Comparison of ENCODE assay signal across 31 cellular contexts in the genomic region with DNA sequence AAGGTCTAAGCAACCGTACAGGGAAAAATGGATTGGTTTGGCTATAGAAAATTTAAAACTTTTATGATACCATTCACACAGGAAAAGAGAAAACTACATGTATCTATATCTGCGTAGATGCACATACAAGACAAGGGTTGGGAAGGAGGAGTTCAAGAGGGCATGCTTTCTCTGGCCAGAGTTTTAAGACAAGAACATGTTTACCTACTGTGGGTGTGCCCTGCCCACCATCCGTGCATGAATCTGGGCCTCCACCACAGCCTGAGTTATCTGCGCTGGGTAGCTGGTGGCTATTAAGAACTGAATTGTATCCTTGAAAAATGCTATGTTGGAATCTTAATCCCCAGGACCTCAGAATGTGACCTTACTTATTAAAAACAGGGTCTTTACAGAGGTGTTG.
"Had no signal": no experiment of that assay in that cellular context is flagged by ENCODE, and none has a peak within 500 bp of the region (broad histone marks: within the 10 kb centered on the region; RNA-seq: fewer than 3 reads in every experiment).

No MANE protein-coding gene starts in this region.

- H3K9me3 Mint-ChIP-seq: activated naive CD4-positive, alpha-beta T cell treated with anti-CD3 and anti-CD28 coated beads for 36 hours; activated T-helper 1 cell treated with anti-CD3 and anti-CD28 coated beads, Interleukin-12 subunit alpha, Interleukin-12 subunit beta, Interleukin-2, Interleukin-4 antibody, amounts not matched to agents 30 ng/mL and 10 ng/mL and 1 ng/mL, durations not matched to agents 14 hours and 24 hours and 36 hours; activated T-helper 2 cell treated with anti-CD3 and anti-CD28 coated beads, Interferon-gamma antibody, Interleukin-2, Interleukin-4, amounts not matched to agents 10 μg/mL and 5 μg/mL and 100 μg/mL, durations not matched to agents 14 hours and 24 hours and 36 hours had no signal

- ATAC-seq: activated CD4-positive, alpha-beta T cell treated with anti-CD3 and anti-CD28 coated beads for 36 hours; activated CD8-positive, alpha-beta memory T cell treated with anti-CD3 and anti-CD28 coated beads, Interleukin-2, amount 10 ng/mL, durations not matched to agents 7 days and 5 days; activated CD8-positive, alpha-beta T cell treated with anti-CD3 and anti-CD28 coated beads, Interleukin-2, amount 10 ng/mL, durations not matched to agents 7 days and 5 days; activated naive CD8-positive, alpha-beta T cell treated with anti-CD3 and anti-CD28 coated beads, Interleukin-2, amount 50 U/mL, for 24 hours; body of pancreas; T-helper 17 cell had no signal

- H3K4me3 ChIP-seq: adrenal gland, body of pancreas, breast epithelium, cardiac muscle cell, colonic mucosa had no signal

- H3K27me3 ChIP-seq: adrenal gland, body of pancreas, breast epithelium, cardiac muscle cell, colonic mucosa had no signal

- H3K27ac Mint-ChIP-seq: activated CD4-positive, alpha-beta memory T cell treated with anti-CD3 and anti-CD28 coated beads for 36 hours; activated CD4-positive, alpha-beta T cell treated with anti-CD3 and anti-CD28 coated beads for 36 hours; activated CD4-positive, alpha-beta T cell treated with anti-CD3 and anti-CD28 coated beads, Interleukin-2, amount 10 ng/mL, durations not matched to agents 24 days and 14 days; activated CD8-positive, alpha-beta memory T cell treated with anti-CD3 and anti-CD28 coated beads, Interleukin-2, amount 10 ng/mL, durations not matched to agents 7 days and 5 days; activated CD8-positive, alpha-beta T cell treated with anti-CD3 and anti-CD28 coated beads, Interleukin-2, amount 10 ng/mL, durations not matched to agents 7 days and 5 days; activated naive CD4-positive, alpha-beta T cell treated with anti-CD3 and anti-CD28 coated beads for 36 hours; activated naive CD4-positive, alpha-beta T cell treated with anti-CD3 and anti-CD28 coated beads, Interleukin-2, amount 50 U/mL, for 24 hours; activated naive CD8-positive, alpha-beta T cell treated with anti-CD3 and anti-CD28 coated beads for 36 hours; activated naive CD8-positive, alpha-beta T cell treated with anti-CD3 and anti-CD28 coated beads, Interleukin-2, amount 50 U/mL, for 24 hours; activated T-helper 1 cell treated with anti-CD3 and anti-CD28 coated beads, Interleukin-12 subunit alpha, Interleukin-12 subunit beta, Interleukin-2, Interleukin-4 antibody, amounts not matched to agents 30 ng/mL and 10 ng/mL and 1 ng/mL, durations not matched to agents 14 hours and 24 hours and 36 hours; activated T-helper 2 cell treated with anti-CD3 and anti-CD28 coated beads, Interferon-gamma antibody, Interleukin-2, Interleukin-4, amounts not matched to agents 10 μg/mL and 5 μg/mL and 100 μg/mL, durations not matched to agents 14 hours and 24 hours and 36 hours; T-helper 17 cell had no signal

- DNase-seq: activated CD4-positive, alpha-beta memory T cell treated with anti-CD3 and anti-CD28 coated beads for 36 hours; activated CD4-positive, alpha-beta T cell treated with anti-CD3 and anti-CD28 coated beads for 36 hours; activated CD4-positive, alpha-beta T cell treated with anti-CD3 and anti-CD28 coated beads, Interleukin-2, amount 10 ng/mL, durations not matched to agents 24 days and 14 days; activated CD4-positive, CD25-positive, alpha-beta regulatory T cell; activated CD4-positive, CD25-positive, alpha-beta regulatory T cell treated with anti-CD3 and anti-CD28 coated beads, Interleukin-2, amount 50 U/mL, for 72 hours; activated CD8-positive, alpha-beta memory T cell treated with anti-CD3 and anti-CD28 coated beads, Interleukin-2, amount 10 ng/mL, durations not matched to agents 7 days and 5 days; activated CD8-positive, alpha-beta memory T cell treated with anti-CD3 and anti-CD28 coated beads, Interleukin-2, amount 50 U/mL, for 4 hours; activated CD8-positive, alpha-beta T cell treated with anti-CD3 and anti-CD28 coated beads, Interleukin-2, amount 10 ng/mL, durations not matched to agents 7 days and 5 days; activated effector memory CD4-positive, alpha-beta T cell treated with anti-CD3 and anti-CD28 coated beads, Interleukin-2, amount 50 U/mL, for 16 hours; activated naive CD4-positive, alpha-beta T cell treated with anti-CD3 and anti-CD28 coated beads for 36 hours; activated naive CD8-positive, alpha-beta T cell treated with anti-CD3 and anti-CD28 coated beads for 36 hours; activated naive CD8-positive, alpha-beta T cell treated with anti-CD3 and anti-CD28 coated beads, Interleukin-2, amount 50 U/mL, for 24 hours; activated T-cell treated with anti-CD3 and anti-CD28 coated beads, Interleukin-2, amount 50 U/mL, for 1 hour; activated T-cell treated with anti-CD3 and anti-CD28 coated beads, Interleukin-2, amount 50 U/mL, for 48 hours; adrenal gland; amygdala; aorta; body of pancreas; central memory CD4-positive, alpha-beta T cell; cerebellar nuclear complex; colonic mucosa; effector CD8-positive, alpha-beta T cell; foreskin fibroblast; T-helper 1 cell; T-helper 17 cell had no signal

- H3K9me3 ChIP-seq: adrenal gland, body of pancreas, colonic mucosa had no signal

- H3K27me3 Mint-ChIP-seq: activated CD4-positive, alpha-beta T cell treated with anti-CD3 and anti-CD28 coated beads for 36 hours; activated naive CD8-positive, alpha-beta T cell treated with anti-CD3 and anti-CD28 coated beads for 36 hours had no signal

- H3K27ac ChIP-seq: adrenal gland, body of pancreas, breast epithelium, cardiac muscle cell, colonic mucosa, epithelial cell of prostate had no signal

- H3K4me1 ChIP-seq: adrenal gland, breast epithelium, colonic mucosa had no signal

- H3K4me1 Mint-ChIP-seq: activated CD4-positive, alpha-beta T cell treated with anti-CD3 and anti-CD28 coated beads for 36 hours; activated CD4-positive, alpha-beta T cell treated with anti-CD3 and anti-CD28 coated beads, Interleukin-2, amount 10 ng/mL, durations not matched to agents 24 days and 14 days; activated CD8-positive, alpha-beta memory T cell treated with anti-CD3 and anti-CD28 coated beads, Interleukin-2, amount 10 ng/mL, durations not matched to agents 7 days and 5 days; activated naive CD4-positive, alpha-beta T cell treated with anti-CD3 and anti-CD28 coated beads, Interleukin-2, amount 50 U/mL, for 24 hours; activated naive CD8-positive, alpha-beta T cell treated with anti-CD3 and anti-CD28 coated beads for 36 hours; activated naive CD8-positive, alpha-beta T cell treated with anti-CD3 and anti-CD28 coated beads, Interleukin-2, amount 50 U/mL, for 24 hours; T-helper 17 cell had no signal

- H3K36me3 Mint-ChIP-seq: activated CD4-positive, alpha-beta memory T cell treated with anti-CD3 and anti-CD28 coated beads for 36 hours; activated CD8-positive, alpha-beta memory T cell treated with anti-CD3 and anti-CD28 coated beads, Interleukin-2, amount 10 ng/mL, durations not matched to agents 7 days and 5 days; activated naive CD4-positive, alpha-beta T cell treated with anti-CD3 and anti-CD28 coated beads, Interleukin-2, amount 50 U/mL, for 24 hours; activated naive CD8-positive, alpha-beta T cell treated with anti-CD3 and anti-CD28 coated beads for 36 hours had no signal

- H3K36me3 ChIP-seq: adrenal gland, breast epithelium, cardiac muscle cell, colonic mucosa had no signal

- H3K4me3 Mint-ChIP-seq: activated CD4-positive, alpha-beta memory T cell treated with anti-CD3 and anti-CD28 coated beads for 36 hours; activated CD4-positive, alpha-beta T cell treated with anti-CD3 and anti-CD28 coated beads for 36 hours; activated CD4-positive, alpha-beta T cell treated with anti-CD3 and anti-CD28 coated beads, Interleukin-2, amount 10 ng/mL, durations not matched to agents 24 days and 14 days; activated CD8-positive, alpha-beta memory T cell treated with anti-CD3 and anti-CD28 coated beads, Interleukin-2, amount 10 ng/mL, durations not matched to agents 7 days and 5 days; activated CD8-positive, alpha-beta T cell treated with anti-CD3 and anti-CD28 coated beads, Interleukin-2, amount 10 ng/mL, durations not matched to agents 7 days and 5 days; activated naive CD4-positive, alpha-beta T cell treated with anti-CD3 and anti-CD28 coated beads for 36 hours; activated naive CD4-positive, alpha-beta T cell treated with anti-CD3 and anti-CD28 coated beads, Interleukin-2, amount 50 U/mL, for 24 hours; activated naive CD8-positive, alpha-beta T cell treated with anti-CD3 and anti-CD28 coated beads for 36 hours; activated naive CD8-positive, alpha-beta T cell treated with anti-CD3 and anti-CD28 coated beads, Interleukin-2, amount 50 U/mL, for 24 hours; activated T-helper 1 cell treated with anti-CD3 and anti-CD28 coated beads, Interleukin-12 subunit alpha, Interleukin-12 subunit beta, Interleukin-2, Interleukin-4 antibody, amounts not matched to agents 30 ng/mL and 10 ng/mL and 1 ng/mL, durations not matched to agents 14 hours and 24 hours and 36 hours; T-helper 17 cell had no signal
